36 cellular contexts compared by ENCODE assay signal in genomic region chr7:158535079-158535478, GRCh38. TPM values are rescaled to one million over a fixed set of nuclear protein-coding genes. Genes with fewer than 3 reads are reported as not detected.
"Had no signal": no experiment of that assay in that cellular context is flagged by ENCODE, and none has a peak within 500 bp of the region (broad histone marks: within the 10 kb centered on the region; RNA-seq: fewer than 3 reads in every experiment).

No MANE protein-coding gene starts in this region.

- H3K36me3 ChIP-seq: ascending aorta, cardiac muscle cell had no signal

- H3K9me3 Mint-ChIP-seq: activated CD4-positive, alpha-beta T cell treated with anti-CD3 and anti-CD28 coated beads, Interleukin-2, amount 10 ng/mL, durations not matched to agents 7 days and 5 days; activated naive CD4-positive, alpha-beta T cell treated with anti-CD3 and anti-CD28 coated beads, Interleukin-2, amount 10 ng/mL, durations not matched to agents 7 days and 5 days; activated naive CD4-positive, alpha-beta T cell treated with anti-CD3 and anti-CD28 coated beads, Interleukin-2, amount 50 U/mL, for 24 hours; activated T-helper 2 cell treated with anti-CD3 and anti-CD28 coated beads, Interferon-gamma antibody, Interleukin-2, Interleukin-4, amounts not matched to agents 10 μg/mL and 5 μg/mL and 100 μg/mL, durations not matched to agents 14 hours and 24 hours and 36 hours; T-helper 2 cell treated with Interferon-gamma antibody and Interleukin-4, amounts not matched to agents 5 μg/mL and 100 μg/mL, for 36 hours had no signal

- DNase-seq: activated CD4-positive, alpha-beta memory T cell treated with anti-CD3 and anti-CD28 coated beads, Interleukin-2, amount 10 ng/mL, durations not matched to agents 7 days and 5 days; activated CD4-positive, alpha-beta T cell treated with anti-CD3 and anti-CD28 coated beads for 1 hour; activated CD4-positive, alpha-beta T cell treated with anti-CD3 and anti-CD28 coated beads for 36 hours; activated CD4-positive, alpha-beta T cell treated with anti-CD3 and anti-CD28 coated beads for 48 hours; activated CD4-positive, alpha-beta T cell treated with anti-CD3 and anti-CD28 coated beads, Interleukin-2, amount 10 ng/mL, durations not matched to agents 7 days and 5 days; activated CD4-positive, alpha-beta T cell treated with anti-CD3 and anti-CD28 coated beads, Interleukin-2, amount 50 U/mL, for 48 hours; activated CD4-positive, CD25-positive, alpha-beta regulatory T cell; activated CD8-positive, alpha-beta memory T cell treated with anti-CD3 and anti-CD28 coated beads for 24 hours; activated CD8-positive, alpha-beta memory T cell treated with anti-CD3 and anti-CD28 coated beads, Interleukin-2, amount 10 ng/mL, durations not matched to agents 7 days and 5 days; activated CD8-positive, alpha-beta memory T cell treated with anti-CD3 and anti-CD28 coated beads, Interleukin-2, amount 50 U/mL, for 48 hours; activated CD8-positive, alpha-beta T cell treated with anti-CD3 and anti-CD28 coated beads, Interleukin-2, amount 10 ng/mL, durations not matched to agents 7 days and 5 days; activated effector memory CD4-positive, alpha-beta T cell treated with Interleukin-2 at 50 U/mL for 16 hours; activated gamma-delta T cell; activated naive CD4-positive, alpha-beta T cell treated with anti-CD3 and anti-CD28 coated beads, Interleukin-2, amount 10 ng/mL, durations not matched to agents 7 days and 5 days; activated naive CD4-positive, alpha-beta T cell treated with Interleukin-2 at 50 U/mL for 16 hours; activated naive CD8-positive, alpha-beta T cell treated with anti-CD3 and anti-CD28 coated beads, Interleukin-2, amount 10 ng/mL, durations not matched to agents 7 days and 5 days; activated naive CD8-positive, alpha-beta T cell treated with anti-CD3 and anti-CD28 coated beads, Interleukin-2, amount 50 U/mL, for 24 hours; activated T-cell treated with anti-CD3 and anti-CD28 coated beads, Interleukin-2, amount 50 U/mL, for 24 hours; activated T-cell treated with anti-CD3 and anti-CD28 coated beads, Interleukin-2, amount 50 U/mL, for 48 hours; amygdala; anterior cingulate cortex; caudate nucleus; cerebellar nuclear complex; T-helper 2 cell; T-helper 9 cell had no signal

- H3K9me3 ChIP-seq: ascending aorta had no signal

- H3K27ac Mint-ChIP-seq: activated CD4-positive, alpha-beta memory T cell treated with anti-CD3 and anti-CD28 coated beads, Interleukin-2, amount 10 ng/mL, durations not matched to agents 7 days and 5 days; activated CD4-positive, alpha-beta T cell treated with anti-CD3 and anti-CD28 coated beads for 36 hours; activated CD4-positive, alpha-beta T cell treated with anti-CD3 and anti-CD28 coated beads, Interleukin-2, amount 10 ng/mL, durations not matched to agents 7 days and 5 days; activated CD8-positive, alpha-beta memory T cell treated with anti-CD3 and anti-CD28 coated beads, Interleukin-2, amount 10 ng/mL, durations not matched to agents 7 days and 5 days; activated CD8-positive, alpha-beta T cell treated with anti-CD3 and anti-CD28 coated beads, Interleukin-2, amount 10 ng/mL, durations not matched to agents 7 days and 5 days; activated naive CD4-positive, alpha-beta T cell treated with anti-CD3 and anti-CD28 coated beads, Interleukin-2, amount 10 ng/mL, durations not matched to agents 7 days and 5 days; activated naive CD4-positive, alpha-beta T cell treated with anti-CD3 and anti-CD28 coated beads, Interleukin-2, amount 50 U/mL, for 24 hours; activated naive CD8-positive, alpha-beta T cell; activated naive CD8-positive, alpha-beta T cell treated with anti-CD3 and anti-CD28 coated beads, Interleukin-2, amount 10 ng/mL, durations not matched to agents 7 days and 5 days; activated naive CD8-positive, alpha-beta T cell treated with anti-CD3 and anti-CD28 coated beads, Interleukin-2, amount 50 U/mL, for 24 hours; activated T-cell treated with anti-CD3 and anti-CD28 coated beads, Interleukin-2, amount 50 U/mL, for 24 hours; activated T-helper 2 cell treated with anti-CD3 and anti-CD28 coated beads, Interferon-gamma antibody, Interleukin-2, Interleukin-4, amounts not matched to agents 10 μg/mL and 5 μg/mL and 100 μg/mL, durations not matched to agents 14 hours and 24 hours and 36 hours; brain; T-helper 2 cell treated with Interferon-gamma antibody and Interleukin-4, amounts not matched to agents 5 μg/mL and 100 μg/mL, for 36 hours; WTC11 had no signal

- H3K4me3 ChIP-seq: ascending aorta, cardiac muscle cell had no signal

- H3K36me3 Mint-ChIP-seq: activated CD8-positive, alpha-beta memory T cell treated with anti-CD3 and anti-CD28 coated beads, Interleukin-2, amount 10 ng/mL, durations not matched to agents 7 days and 5 days; activated naive CD4-positive, alpha-beta T cell treated with anti-CD3 and anti-CD28 coated beads, Interleukin-2, amount 10 ng/mL, durations not matched to agents 7 days and 5 days; activated naive CD4-positive, alpha-beta T cell treated with anti-CD3 and anti-CD28 coated beads, Interleukin-2, amount 50 U/mL, for 24 hours; activated naive CD8-positive, alpha-beta T cell; activated naive CD8-positive, alpha-beta T cell treated with anti-CD3 and anti-CD28 coated beads, Interleukin-2, amount 10 ng/mL, durations not matched to agents 7 days and 5 days had no signal

- H3K27ac ChIP-seq: ascending aorta, cardiac muscle cell, VCaP had no signal

- H3K27me3 ChIP-seq: ascending aorta, cardiac muscle cell had no signal

- H3K27me3 Mint-ChIP-seq: activated CD4-positive, alpha-beta memory T cell treated with anti-CD3 and anti-CD28 coated beads, Interleukin-2, amount 10 ng/mL, durations not matched to agents 7 days and 5 days; activated CD4-positive, alpha-beta T cell treated with anti-CD3 and anti-CD28 coated beads for 36 hours; activated CD4-positive, alpha-beta T cell treated with anti-CD3 and anti-CD28 coated beads, Interleukin-2, amount 10 ng/mL, durations not matched to agents 7 days and 5 days; activated CD8-positive, alpha-beta memory T cell treated with anti-CD3 and anti-CD28 coated beads, Interleukin-2, amount 10 ng/mL, durations not matched to agents 7 days and 5 days; activated naive CD4-positive, alpha-beta T cell treated with anti-CD3 and anti-CD28 coated beads, Interleukin-2, amount 50 U/mL, for 24 hours; activated naive CD8-positive, alpha-beta T cell treated with anti-CD3 and anti-CD28 coated beads, Interleukin-2, amount 10 ng/mL, durations not matched to agents 7 days and 5 days; central memory CD8-positive, alpha-beta T cell had no signal

- H3K4me1 Mint-ChIP-seq: activated CD4-positive, alpha-beta memory T cell treated with anti-CD3 and anti-CD28 coated beads, Interleukin-2, amount 10 ng/mL, durations not matched to agents 7 days and 5 days; activated CD4-positive, alpha-beta T cell treated with anti-CD3 and anti-CD28 coated beads for 36 hours; activated CD8-positive, alpha-beta memory T cell treated with anti-CD3 and anti-CD28 coated beads, Interleukin-2, amount 10 ng/mL, durations not matched to agents 7 days and 5 days; activated naive CD4-positive, alpha-beta T cell treated with anti-CD3 and anti-CD28 coated beads, Interleukin-2, amount 10 ng/mL, durations not matched to agents 7 days and 5 days; activated naive CD4-positive, alpha-beta T cell treated with anti-CD3 and anti-CD28 coated beads, Interleukin-2, amount 50 U/mL, for 24 hours; activated naive CD8-positive, alpha-beta T cell treated with anti-CD3 and anti-CD28 coated beads, Interleukin-2, amount 10 ng/mL, durations not matched to agents 7 days and 5 days; activated naive CD8-positive, alpha-beta T cell treated with anti-CD3 and anti-CD28 coated beads, Interleukin-2, amount 50 U/mL, for 24 hours; central memory CD8-positive, alpha-beta T cell had no signal

- H3K4me3 Mint-ChIP-seq: activated CD4-positive, alpha-beta memory T cell treated with anti-CD3 and anti-CD28 coated beads, Interleukin-2, amount 10 ng/mL, durations not matched to agents 7 days and 5 days; activated CD4-positive, alpha-beta T cell treated with anti-CD3 and anti-CD28 coated beads for 36 hours; activated CD4-positive, alpha-beta T cell treated with anti-CD3 and anti-CD28 coated beads, Interleukin-2, amount 10 ng/mL, durations not matched to agents 7 days and 5 days; activated CD8-positive, alpha-beta memory T cell treated with anti-CD3 and anti-CD28 coated beads, Interleukin-2, amount 10 ng/mL, durations not matched to agents 7 days and 5 days; activated CD8-positive, alpha-beta T cell treated with anti-CD3 and anti-CD28 coated beads, Interleukin-2, amount 10 ng/mL, durations not matched to agents 7 days and 5 days; activated naive CD4-positive, alpha-beta T cell treated with anti-CD3 and anti-CD28 coated beads, Interleukin-2, amount 10 ng/mL, durations not matched to agents 7 days and 5 days; activated naive CD4-positive, alpha-beta T cell treated with anti-CD3 and anti-CD28 coated beads, Interleukin-2, amount 50 U/mL, for 24 hours; activated naive CD8-positive, alpha-beta T cell; activated naive CD8-positive, alpha-beta T cell treated with anti-CD3 and anti-CD28 coated beads, Interleukin-2, amount 10 ng/mL, durations not matched to agents 7 days and 5 days; activated naive CD8-positive, alpha-beta T cell treated with anti-CD3 and anti-CD28 coated beads, Interleukin-2, amount 50 U/mL, for 24 hours; activated T-cell treated with anti-CD3 and anti-CD28 coated beads, Interleukin-2, amount 50 U/mL, for 24 hours; brain; central memory CD8-positive, alpha-beta T cell; T-helper 2 cell treated with Interferon-gamma antibody and Interleukin-4, amounts not matched to agents 5 μg/mL and 100 μg/mL, for 36 hours; WTC11 had no signal

- H3K4me1 ChIP-seq: ascending aorta had no signal

- ATAC-seq: activated CD4-positive, alpha-beta T cell treated with anti-CD3 and anti-CD28 coated beads for 36 hours; activated CD4-positive, CD25-positive, alpha-beta regulatory T cell treated with anti-CD3 and anti-CD28 coated beads, Interleukin-2, amount 50 U/mL, for 24 hours; activated CD8-positive, alpha-beta memory T cell treated with anti-CD3 and anti-CD28 coated beads, Interleukin-2, amount 10 ng/mL, durations not matched to agents 7 days and 5 days; activated CD8-positive, alpha-beta T cell treated with anti-CD3 and anti-CD28 coated beads, Interleukin-2, amount 10 ng/mL, durations not matched to agents 7 days and 5 days; activated naive CD8-positive, alpha-beta T cell treated with anti-CD3 and anti-CD28 coated beads, Interleukin-2, amount 50 U/mL, for 24 hours; WTC11 had no signal

RNA-seq across cellular contexts. Expression of gene PTPRN2, which starts 52.5 kb away (rescaled TPM):
- total RNA-seq: cardiac muscle cell had no signal
